ENCODE assay signal across 26 cellular contexts in the genomic region with DNA sequence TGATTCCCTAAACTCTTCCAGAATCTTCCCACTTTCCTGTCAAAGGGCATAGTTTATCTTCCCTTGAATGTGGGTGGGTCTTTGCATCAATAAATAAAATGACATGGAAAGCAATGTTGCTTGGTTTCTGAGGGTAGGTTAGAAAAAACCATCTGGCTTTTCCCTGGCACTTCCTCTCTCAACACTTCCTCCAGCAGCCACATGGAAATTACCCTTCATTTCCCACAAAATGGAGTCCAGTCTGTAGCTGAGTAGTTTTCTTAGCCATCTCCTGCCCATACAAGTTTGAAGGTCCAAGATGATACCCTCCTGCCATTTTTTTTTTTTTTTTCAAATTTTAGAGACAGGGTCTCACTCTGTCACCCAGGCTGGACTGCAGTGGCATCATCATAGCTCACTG.
"Had no signal": no experiment of that assay in that cellular context is flagged by ENCODE, and none has a peak within 500 bp of the region (broad histone marks: within the 10 kb centered on the region; RNA-seq: fewer than 3 reads in every experiment).

No MANE protein-coding gene starts in this region.

- ATAC-seq: left ventricle myocardium superior; lower lobe of right lung; naive thymus-derived CD8-positive, alpha-beta T cell; sciatic nerve had no signal

- H3K27ac ChIP-seq: coronary artery, esophagus squamous epithelium, lower lobe of right lung, ovary, right atrium auricular region, stomach, thyroid gland, vagina had no signal

- DNase-seq: dermis blood vessel endothelial cell; effector memory CD4-positive, alpha-beta T cell; erythroblast; esophagus squamous epithelium; foreskin melanocyte; glutamatergic neuron; hypothalamus; left ventricle myocardium superior; lower lobe of right lung; naive thymus-derived CD8-positive, alpha-beta T cell; nephron progenitor cell; occipital lobe; ovary; stimulated activated CD4-positive, alpha-beta T cell treated with anti-CD3 and anti-CD28 coated beads, Interleukin-12 subunit alpha, Interleukin-12 subunit beta, amount 100 ng/mL, for 4 hours; stimulated activated CD4-positive, alpha-beta T cell treated with anti-CD3 and anti-CD28 coated beads, Interleukin-1b, Interleukin-23, amount 100 ng/mL, for 48 hours; stimulated activated CD4-positive, alpha-beta T cell treated with anti-CD3 and anti-CD28 coated beads, Interleukin-4, amount 100 ng/mL, for 1 hour; stimulated activated CD8-positive, alpha-beta memory T cell treated with anti-CD3 and anti-CD28 coated beads, Interleukin-4, amount 100 ng/mL, for 48 hours; stimulated activated naive CD4-positive, alpha-beta T cell treated with Interleukin-2 at 50 U/mL for 16 hours; stomach; thyroid gland; trophoblast cell had no signal

- H3K27me3 ChIP-seq: esophagus squamous epithelium, ovary, right atrium auricular region, stomach, thyroid gland, vagina had no signal

- H3K4me2 ChIP-seq: smooth muscle cell had no signal

- H3K4me1 ChIP-seq: esophagus squamous epithelium, lower lobe of right lung, right atrium auricular region, stomach, thyroid gland, vagina had no signal

- H3K36me3 ChIP-seq: lower lobe of right lung, ovary, right atrium auricular region, thyroid gland, vagina had no signal

- H3K9me3 ChIP-seq: esophagus squamous epithelium, lower lobe of right lung, ovary, right atrium auricular region, stomach, thyroid gland, vagina had no signal

- H3K4me3 ChIP-seq: coronary artery, esophagus squamous epithelium, lower lobe of right lung, ovary, right atrium auricular region, smooth muscle cell, stomach, thyroid gland, vagina had no signal
